Comparison of ENCODE assay signal across 1 cellular context in the genomic region with DNA sequence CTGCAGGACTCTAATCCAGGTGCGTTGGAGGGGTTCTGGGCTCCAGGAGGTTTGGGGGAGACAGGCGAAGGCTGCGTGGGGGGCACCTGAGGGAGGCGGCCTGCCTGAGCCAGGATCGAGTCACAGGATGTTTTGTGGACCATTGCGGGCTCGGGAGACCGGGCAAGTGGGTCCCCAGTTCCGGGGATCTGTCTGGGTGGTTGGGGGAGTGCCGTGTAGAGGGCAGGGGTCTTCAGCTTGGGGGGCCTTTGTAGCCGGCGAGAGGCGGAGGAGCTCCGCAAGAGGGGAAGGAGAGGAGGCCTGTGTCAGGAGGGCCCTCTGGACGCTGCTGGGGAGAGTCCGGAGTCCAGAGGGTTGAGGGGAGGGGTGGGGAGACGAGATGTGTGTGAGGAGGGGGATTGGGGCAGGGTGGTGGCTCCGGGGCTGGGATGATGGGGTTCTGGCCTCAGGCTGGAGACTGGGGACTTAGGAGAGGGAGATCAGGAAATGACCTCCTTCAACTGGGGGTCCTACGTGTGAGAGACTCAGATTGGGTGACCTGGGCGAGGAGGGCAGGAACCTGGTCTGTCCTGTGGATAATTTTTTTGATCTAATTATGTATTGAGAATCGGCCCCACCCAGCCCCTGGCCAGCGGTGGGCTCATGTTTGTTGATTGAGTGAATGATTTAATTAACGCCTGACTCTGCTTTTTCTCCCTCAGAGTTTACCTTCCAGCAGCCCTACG.
TF ChIP-seq lines count a peak whose summit lies in the region.

No MANE protein-coding gene starts in this region.

TF ChIP-seq in HepG2, 621 proteins besides CTCF, POLR2A, EP300 and RAD21 (continued from another document and continues in another):
- TF ChIP-seq ZNF703 (CRISPR knock-in tag; IDR thresholded peaks at IDR 0.05; ENCODE audit: borderline replicate concordance): peak; percentile 51; the same call in 1 of the 2 replicates
- TF ChIP-seq PLRG1 (conservative IDR thresholded peaks at IDR 0.05): no peak
- no peak for TF ChIP-seq BORCS8-MEF2B (CRISPR knock-in tag; IDR thresholded peaks at IDR 0.05)
- TF ChIP-seq ZNF556 (CRISPR knock-in tag; IDR thresholded peaks at IDR 0.05; ENCODE audit: borderline replicate concordance): no peak; the same call in 1 of the 2 replicates
- TF ChIP-seq SMC3 (IDR thresholded peaks at IDR 0.05; ENCODE audit: low read length): no peak
- no peak for TF ChIP-seq ZFP1 (CRISPR knock-in tag; IDR thresholded peaks at IDR 0.05)
- TF ChIP-seq, protein P1, sequence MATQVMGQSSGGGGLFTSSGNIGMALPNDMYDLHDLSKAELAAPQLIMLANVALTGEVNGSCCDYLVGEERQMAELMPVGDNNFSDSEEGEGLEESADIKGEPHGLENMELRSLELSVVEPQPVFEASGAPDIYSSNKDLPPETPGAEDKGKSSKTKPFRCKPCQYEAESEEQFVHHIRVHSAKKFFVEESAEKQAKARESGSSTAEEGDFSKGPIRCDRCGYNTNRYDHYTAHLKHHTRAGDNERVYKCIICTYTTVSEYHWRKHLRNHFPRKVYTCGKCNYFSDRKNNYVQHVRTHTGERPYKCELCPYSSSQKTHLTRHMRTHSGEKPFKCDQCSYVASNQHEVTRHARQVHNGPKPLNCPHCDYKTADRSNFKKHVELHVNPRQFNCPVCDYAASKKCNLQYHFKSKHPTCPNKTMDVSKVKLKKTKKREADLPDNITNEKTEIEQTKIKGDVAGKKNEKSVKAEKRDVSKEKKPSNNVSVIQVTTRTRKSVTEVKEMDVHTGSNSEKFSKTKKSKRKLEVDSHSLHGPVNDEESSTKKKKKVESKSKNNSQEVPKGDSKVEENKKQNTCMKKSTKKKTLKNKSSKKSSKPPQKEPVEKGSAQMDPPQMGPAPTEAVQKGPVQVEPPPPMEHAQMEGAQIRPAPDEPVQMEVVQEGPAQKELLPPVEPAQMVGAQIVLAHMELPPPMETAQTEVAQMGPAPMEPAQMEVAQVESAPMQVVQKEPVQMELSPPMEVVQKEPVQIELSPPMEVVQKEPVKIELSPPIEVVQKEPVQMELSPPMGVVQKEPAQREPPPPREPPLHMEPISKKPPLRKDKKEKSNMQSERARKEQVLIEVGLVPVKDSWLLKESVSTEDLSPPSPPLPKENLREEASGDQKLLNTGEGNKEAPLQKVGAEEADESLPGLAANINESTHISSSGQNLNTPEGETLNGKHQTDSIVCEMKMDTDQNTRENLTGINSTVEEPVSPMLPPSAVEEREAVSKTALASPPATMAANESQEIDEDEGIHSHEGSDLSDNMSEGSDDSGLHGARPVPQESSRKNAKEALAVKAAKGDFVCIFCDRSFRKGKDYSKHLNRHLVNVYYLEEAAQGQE (IDR thresholded peaks at IDR 0.05; ENCODE audit: borderline replicate concordance in 1 of 2, low read depth in 1 of 2, low read length in 2 of 2): no peak
- TF ChIP-seq, protein P2, sequence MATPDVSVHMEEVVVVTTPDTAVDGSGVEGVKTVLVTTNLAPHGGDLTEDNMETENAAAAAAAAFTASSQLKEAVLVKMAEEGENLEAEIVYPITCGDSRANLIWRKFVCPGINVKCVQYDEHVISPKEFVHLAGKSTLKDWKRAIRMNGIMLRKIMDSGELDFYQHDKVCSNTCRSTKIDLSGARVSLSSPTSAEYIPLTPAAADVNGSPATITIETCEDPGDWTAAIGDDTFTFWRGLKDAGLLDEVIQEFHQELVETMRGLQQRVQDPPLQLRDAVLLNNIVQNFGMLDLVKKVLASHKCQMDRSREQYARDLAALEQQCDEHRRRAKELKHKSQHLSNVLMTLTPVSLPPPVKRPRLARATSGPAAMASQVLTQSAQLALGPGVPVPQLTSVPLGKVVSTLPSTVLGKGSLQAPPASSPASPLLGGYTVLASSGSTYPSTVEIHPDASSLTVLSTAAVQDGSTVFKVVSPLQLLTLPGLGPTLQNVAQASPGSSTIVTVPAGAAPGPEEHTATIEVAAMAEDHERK (CRISPR knock-in tag; IDR thresholded peaks at IDR 0.05; ENCODE audit: low read depth): no peak
- TF ChIP-seq, protein P3, sequence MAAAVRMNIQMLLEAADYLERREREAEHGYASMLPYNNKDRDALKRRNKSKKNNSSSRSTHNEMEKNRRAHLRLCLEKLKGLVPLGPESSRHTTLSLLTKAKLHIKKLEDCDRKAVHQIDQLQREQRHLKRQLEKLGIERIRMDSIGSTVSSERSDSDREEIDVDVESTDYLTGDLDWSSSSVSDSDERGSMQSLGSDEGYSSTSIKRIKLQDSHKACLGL (CRISPR knock-in tag; IDR thresholded peaks at IDR 0.05): no peak
- TF ChIP-seq, protein P4, sequence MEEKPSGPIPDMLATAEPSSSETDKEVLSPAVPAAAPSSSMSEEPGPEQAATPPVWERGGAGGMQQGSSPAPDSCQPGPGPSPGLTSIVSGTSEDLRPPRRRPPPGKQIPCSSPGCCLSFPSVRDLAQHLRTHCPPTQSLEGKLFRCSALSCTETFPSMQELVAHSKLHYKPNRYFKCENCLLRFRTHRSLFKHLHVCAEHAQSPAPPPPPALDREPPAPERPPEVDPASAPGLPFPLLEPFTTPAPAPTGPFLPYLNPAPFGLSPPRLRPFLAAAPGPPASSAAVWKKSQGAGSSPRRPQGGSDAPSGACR (CRISPR knock-in tag; IDR thresholded peaks at IDR 0.05): no peak
- no peak; the same call in 1 of the 2 replicates for TF ChIP-seq TBX2 (CRISPR knock-in tag; IDR thresholded peaks at IDR 0.05; ENCODE audit: borderline replicate concordance)
- no peak for TF ChIP-seq REL (CRISPR knock-in tag; conservative IDR thresholded peaks at IDR 0.05)
- TF ChIP-seq, protein P5, sequence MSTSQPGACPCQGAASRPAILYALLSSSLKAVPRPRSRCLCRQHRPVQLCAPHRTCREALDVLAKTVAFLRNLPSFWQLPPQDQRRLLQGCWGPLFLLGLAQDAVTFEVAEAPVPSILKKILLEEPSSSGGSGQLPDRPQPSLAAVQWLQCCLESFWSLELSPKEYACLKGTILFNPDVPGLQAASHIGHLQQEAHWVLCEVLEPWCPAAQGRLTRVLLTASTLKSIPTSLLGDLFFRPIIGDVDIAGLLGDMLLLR (CRISPR knock-in tag; IDR thresholded peaks at IDR 0.05): no peak
- TF ChIP-seq HCFC1 (IDR thresholded peaks at IDR 0.05; ENCODE audit: low read depth, low read length): no peak
- TF ChIP-seq ZNF772 (CRISPR knock-in tag; IDR thresholded peaks at IDR 0.05): no peak
- no peak; the same call in 1 of the 2 replicates for TF ChIP-seq RNF2 (conservative IDR thresholded peaks at IDR 0.05; ENCODE audit: low read depth)
- TF ChIP-seq RFXAP (CRISPR knock-in tag; IDR thresholded peaks at IDR 0.05; ENCODE audit: borderline replicate concordance): no peak
- peak; percentile 51; the same call in 1 of the 2 replicates for TF ChIP-seq NR2F2 (IDR thresholded peaks at IDR 0.05; ENCODE audit: borderline replicate concordance, low read depth)
- TF ChIP-seq MEIS2 (CRISPR knock-in tag; IDR thresholded peaks at IDR 0.05): no peak
- TF ChIP-seq SRSF1 (optimal IDR thresholded peaks at IDR 0.05; ENCODE audit: low read depth, low read length): no peak
- TF ChIP-seq, protein P6, sequence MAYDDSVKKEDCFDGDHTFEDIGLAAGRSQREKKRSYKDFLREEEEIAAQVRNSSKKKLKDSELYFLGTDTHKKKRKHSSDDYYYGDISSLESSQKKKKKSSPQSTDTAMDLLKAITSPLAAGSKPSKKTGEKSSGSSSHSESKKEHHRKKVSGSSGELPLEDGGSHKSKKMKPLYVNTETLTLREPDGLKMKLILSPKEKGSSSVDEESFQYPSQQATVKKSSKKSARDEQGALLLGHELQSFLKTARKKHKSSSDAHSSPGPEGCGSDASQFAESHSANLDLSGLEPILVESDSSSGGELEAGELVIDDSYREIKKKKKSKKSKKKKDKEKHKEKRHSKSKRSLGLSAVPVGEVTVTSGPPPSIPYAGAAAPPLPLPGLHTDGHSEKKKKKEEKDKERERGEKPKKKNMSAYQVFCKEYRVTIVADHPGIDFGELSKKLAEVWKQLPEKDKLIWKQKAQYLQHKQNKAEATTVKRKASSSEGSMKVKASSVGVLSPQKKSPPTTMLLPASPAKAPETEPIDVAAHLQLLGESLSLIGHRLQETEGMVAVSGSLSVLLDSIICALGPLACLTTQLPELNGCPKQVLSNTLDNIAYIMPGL (CRISPR knock-in tag; IDR thresholded peaks at IDR 0.05; ENCODE audit: borderline replicate concordance in 1 of 2, low read depth in 1 of 2): peak in 1 of 2 experiments; percentile 7; a peak in 1 of 4 replicates
- TF ChIP-seq, protein P7, sequence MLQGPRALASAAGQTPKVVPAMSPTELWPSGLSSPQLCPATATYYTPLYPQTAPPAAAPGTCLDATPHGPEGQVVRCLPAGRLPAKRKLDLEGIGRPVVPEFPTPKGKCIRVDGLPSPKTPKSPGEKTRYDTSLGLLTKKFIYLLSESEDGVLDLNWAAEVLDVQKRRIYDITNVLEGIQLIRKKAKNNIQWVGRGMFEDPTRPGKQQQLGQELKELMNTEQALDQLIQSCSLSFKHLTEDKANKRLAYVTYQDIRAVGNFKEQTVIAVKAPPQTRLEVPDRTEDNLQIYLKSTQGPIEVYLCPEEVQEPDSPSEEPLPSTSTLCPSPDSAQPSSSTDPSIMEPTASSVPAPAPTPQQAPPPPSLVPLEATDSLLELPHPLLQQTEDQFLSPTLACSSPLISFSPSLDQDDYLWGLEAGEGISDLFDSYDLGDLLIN (CRISPR knock-in tag; IDR thresholded peaks at IDR 0.05; ENCODE audit: borderline replicate concordance): no peak
- TF ChIP-seq JDP2 (CRISPR knock-in tag; IDR thresholded peaks at IDR 0.05; ENCODE audit: borderline replicate concordance): no peak
- no peak for TF ChIP-seq FOXP1 (IDR thresholded peaks at IDR 0.05)
- no peak for TF ChIP-seq FOXP1 (CRISPR knock-in tag; IDR thresholded peaks at IDR 0.05)
- TF ChIP-seq, protein P8, sequence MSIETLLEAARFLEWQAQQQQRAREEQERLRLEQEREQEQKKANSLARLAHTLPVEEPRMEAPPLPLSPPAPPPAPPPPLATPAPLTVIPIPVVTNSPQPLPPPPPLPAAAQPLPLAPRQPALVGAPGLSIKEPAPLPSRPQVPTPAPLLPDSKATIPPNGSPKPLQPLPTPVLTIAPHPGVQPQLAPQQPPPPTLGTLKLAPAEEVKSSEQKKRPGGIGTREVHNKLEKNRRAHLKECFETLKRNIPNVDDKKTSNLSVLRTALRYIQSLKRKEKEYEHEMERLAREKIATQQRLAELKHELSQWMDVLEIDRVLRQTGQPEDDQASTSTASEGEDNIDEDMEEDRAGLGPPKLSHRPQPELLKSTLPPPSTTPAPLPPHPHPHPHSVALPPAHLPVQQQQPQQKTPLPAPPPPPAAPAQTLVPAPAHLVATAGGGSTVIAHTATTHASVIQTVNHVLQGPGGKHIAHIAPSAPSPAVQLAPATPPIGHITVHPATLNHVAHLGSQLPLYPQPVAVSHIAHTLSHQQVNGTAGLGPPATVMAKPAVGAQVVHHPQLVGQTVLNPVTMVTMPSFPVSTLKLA (IDR thresholded peaks at IDR 0.05): no peak
- TF ChIP-seq, protein P9, sequence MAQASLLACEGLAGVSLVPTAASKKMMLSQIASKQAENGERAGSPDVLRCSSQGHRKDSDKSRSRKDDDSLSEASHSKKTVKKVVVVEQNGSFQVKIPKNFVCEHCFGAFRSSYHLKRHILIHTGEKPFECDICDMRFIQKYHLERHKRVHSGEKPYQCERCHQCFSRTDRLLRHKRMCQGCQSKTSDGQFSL (CRISPR knock-in tag; IDR thresholded peaks at IDR 0.05): no peak
- TF ChIP-seq EHMT2 (IDR thresholded peaks at IDR 0.05; ENCODE audit: borderline replicate concordance, low read depth, low read length): no peak
- TF ChIP-seq ELF3 (CRISPR knock-in tag; IDR thresholded peaks at IDR 0.05): no peak
- peak; percentile 40; the same call in 1 of the 2 replicates for TF ChIP-seq SP2 (CRISPR knock-in tag; IDR thresholded peaks at IDR 0.05)
- TF ChIP-seq RFX3 (CRISPR knock-in tag; IDR thresholded peaks at IDR 0.05): no peak
- TF ChIP-seq ZBTB7B (CRISPR knock-in tag; IDR thresholded peaks at IDR 0.05): no peak
- TF ChIP-seq ZNF782 (CRISPR knock-in tag; IDR thresholded peaks at IDR 0.05; ENCODE audit: borderline replicate concordance): no peak
- TF ChIP-seq, protein P10, sequence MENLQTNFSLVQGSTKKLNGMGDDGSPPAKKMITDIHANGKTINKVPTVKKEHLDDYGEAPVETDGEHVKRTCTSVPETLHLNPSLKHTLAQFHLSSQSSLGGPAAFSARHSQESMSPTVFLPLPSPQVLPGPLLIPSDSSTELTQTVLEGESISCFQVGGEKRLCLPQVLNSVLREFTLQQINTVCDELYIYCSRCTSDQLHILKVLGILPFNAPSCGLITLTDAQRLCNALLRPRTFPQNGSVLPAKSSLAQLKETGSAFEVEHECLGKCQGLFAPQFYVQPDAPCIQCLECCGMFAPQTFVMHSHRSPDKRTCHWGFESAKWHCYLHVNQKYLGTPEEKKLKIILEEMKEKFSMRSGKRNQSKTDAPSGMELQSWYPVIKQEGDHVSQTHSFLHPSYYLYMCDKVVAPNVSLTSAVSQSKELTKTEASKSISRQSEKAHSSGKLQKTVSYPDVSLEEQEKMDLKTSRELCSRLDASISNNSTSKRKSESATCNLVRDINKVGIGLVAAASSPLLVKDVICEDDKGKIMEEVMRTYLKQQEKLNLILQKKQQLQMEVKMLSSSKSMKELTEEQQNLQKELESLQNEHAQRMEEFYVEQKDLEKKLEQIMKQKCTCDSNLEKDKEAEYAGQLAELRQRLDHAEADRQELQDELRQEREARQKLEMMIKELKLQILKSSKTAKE (CRISPR knock-in tag; IDR thresholded peaks at IDR 0.05; ENCODE audit: borderline replicate concordance): no peak
- no peak for TF ChIP-seq ZBTB1 (CRISPR knock-in tag; IDR thresholded peaks at IDR 0.05; ENCODE audit: borderline replicate concordance)
- no peak for TF ChIP-seq TAF1 (CRISPR knock-in tag; IDR thresholded peaks at IDR 0.05)
- no peak for TF ChIP-seq SPEN (CRISPR knock-in tag; IDR thresholded peaks at IDR 0.05; ENCODE audit: low read depth)
- no peak for TF ChIP-seq KAT7 (CRISPR knock-in tag; IDR thresholded peaks at IDR 0.05; ENCODE audit: borderline replicate concordance)
- TF ChIP-seq RBFOX2 (IDR thresholded peaks at IDR 0.05; ENCODE audit: low read depth, low read length): no peak
- peak; percentile 12; the same call in 1 of the 2 replicates for TF ChIP-seq ZNF564 (CRISPR knock-in tag; IDR thresholded peaks at IDR 0.05)
- no peak for TF ChIP-seq DNMT3B (CRISPR knock-in tag; conservative IDR thresholded peaks at IDR 0.05)
- no peak for TF ChIP-seq XBP1 (CRISPR knock-in tag; IDR thresholded peaks at IDR 0.05)
- TF ChIP-seq ZFY (CRISPR knock-in tag; IDR thresholded peaks at IDR 0.05): no peak
- no peak for TF ChIP-seq ARID2 (CRISPR knock-in tag; IDR thresholded peaks at IDR 0.05; ENCODE audit: borderline replicate concordance)
- TF ChIP-seq, protein P11, sequence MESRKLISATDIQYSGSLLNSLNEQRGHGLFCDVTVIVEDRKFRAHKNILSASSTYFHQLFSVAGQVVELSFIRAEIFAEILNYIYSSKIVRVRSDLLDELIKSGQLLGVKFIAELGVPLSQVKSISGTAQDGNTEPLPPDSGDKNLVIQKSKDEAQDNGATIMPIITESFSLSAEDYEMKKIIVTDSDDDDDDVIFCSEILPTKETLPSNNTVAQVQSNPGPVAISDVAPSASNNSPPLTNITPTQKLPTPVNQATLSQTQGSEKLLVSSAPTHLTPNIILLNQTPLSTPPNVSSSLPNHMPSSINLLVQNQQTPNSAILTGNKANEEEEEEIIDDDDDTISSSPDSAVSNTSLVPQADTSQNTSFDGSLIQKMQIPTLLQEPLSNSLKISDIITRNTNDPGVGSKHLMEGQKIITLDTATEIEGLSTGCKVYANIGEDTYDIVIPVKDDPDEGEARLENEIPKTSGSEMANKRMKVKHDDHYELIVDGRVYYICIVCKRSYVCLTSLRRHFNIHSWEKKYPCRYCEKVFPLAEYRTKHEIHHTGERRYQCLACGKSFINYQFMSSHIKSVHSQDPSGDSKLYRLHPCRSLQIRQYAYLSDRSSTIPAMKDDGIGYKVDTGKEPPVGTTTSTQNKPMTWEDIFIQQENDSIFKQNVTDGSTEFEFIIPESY (CRISPR knock-in tag; IDR thresholded peaks at IDR 0.05): no peak
- TF ChIP-seq ASH2L (IDR thresholded peaks at IDR 0.05; ENCODE audit: insufficient read length, low read depth, low read length): no peak
- no peak for TF ChIP-seq ZMYM4 (CRISPR knock-in tag; IDR thresholded peaks at IDR 0.05)
- TF ChIP-seq ZNF607 (CRISPR knock-in tag; IDR thresholded peaks at IDR 0.05; ENCODE audit: borderline replicate concordance): no peak; the same call in 1 of the 2 replicates
- TF ChIP-seq TEAD2 (CRISPR knock-in tag; IDR thresholded peaks at IDR 0.05): no peak
